In the genomic region with DNA sequence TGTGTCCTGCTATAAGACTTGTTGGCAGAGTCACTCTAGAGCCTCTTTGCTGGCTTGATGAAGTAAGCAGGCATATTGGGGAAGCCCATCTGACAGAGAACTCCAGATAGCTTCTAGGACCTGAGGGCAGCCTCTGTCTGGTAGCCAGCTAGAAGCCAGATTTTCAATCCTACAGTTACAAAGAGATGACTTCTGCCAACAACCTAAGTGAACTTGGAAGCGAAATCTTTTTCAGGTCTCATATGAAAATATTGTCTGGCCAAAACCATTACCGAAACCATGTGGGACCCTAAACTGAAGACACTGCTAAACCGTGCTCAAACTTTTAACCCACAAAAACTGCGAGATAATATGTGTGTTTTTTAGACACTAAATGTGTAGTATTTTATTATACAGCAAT, we compare ENCODE assay signal across 23 cellular contexts.
"Had no signal": no experiment of that assay in that cellular context is flagged by ENCODE, and none has a peak within 500 bp of the region (broad histone marks: within the 10 kb centered on the region; RNA-seq: fewer than 3 reads in every experiment).

No MANE protein-coding gene starts in this region.

- H3K27ac ChIP-seq: left ventricle myocardium inferior, ovary, right atrium auricular region, right lobe of liver, stomach, testis, transverse colon, upper lobe of left lung, vagina had no signal

- H3K4me2 ChIP-seq: smooth muscle cell had no signal

- H3K9me3 ChIP-seq: left ventricle myocardium inferior, mucosa of descending colon, ovary, right atrium auricular region, right lobe of liver, stomach, testis, thyroid gland, transverse colon, upper lobe of left lung, vagina had no signal

- DNase-seq: islet precursor cell; left ventricle myocardium inferior; midbrain; mucosa of descending colon; naive thymus-derived CD4-positive, alpha-beta T cell; ovary; right lobe of liver; stimulated activated CD4-positive, alpha-beta T cell treated with anti-CD3 and anti-CD28 coated beads, Interleukin-1b, Interleukin-23, amount 100 ng/mL, for 48 hours; stimulated activated CD4-positive, alpha-beta T cell treated with anti-CD3 and anti-CD28 coated beads, Interleukin-2, amount 100 ng/mL, for 48 hours; stimulated activated CD4-positive, alpha-beta T cell treated with anti-CD3 and anti-CD28 coated beads, Interleukin-4, amount 100 ng/mL, for 4 hours; stimulated activated CD8-positive, alpha-beta memory T cell treated with anti-CD3 and anti-CD28 coated beads, Interleukin-4, amount 100 ng/mL, for 48 hours; stimulated activated naive CD8-positive, alpha-beta T cell treated with anti-CD3 and anti-CD28 coated beads, Interleukin-15, Interleukin-2, amounts not matched to agents 100 U/mL and 50 U/mL, for 24 hours; stomach; testis; thyroid gland; transverse colon; upper lobe of left lung had no signal

- H3K4me1 ChIP-seq: left ventricle myocardium inferior, right atrium auricular region, right lobe of liver, stomach, testis, transverse colon, upper lobe of left lung, vagina had no signal

- H3K36me3 ChIP-seq: left ventricle myocardium inferior, ovary, right atrium auricular region, right lobe of liver, stomach, thyroid gland, transverse colon, upper lobe of left lung, vagina had no signal

- ATAC-seq: mucosa of descending colon; naive thymus-derived CD4-positive, alpha-beta T cell; natural killer cell treated with Interleukin-12 subunit alpha and Interleukin-12 subunit beta and Interleukin-15 and Interleukin-18, amount 100 ng/mL, for 72 hours; right lobe of liver; stimulated activated memory B cell treated with anti-CD40 and anti-IgM and Interleukin-4, amounts not matched to agents 10 μg/mL and 1 μg/mL and 100 μg/mL, for 72 hours; stimulated activated naive CD8-positive, alpha-beta T cell treated with anti-CD3 and anti-CD28 coated beads, Interleukin-15, Interleukin-2, amounts not matched to agents 100 U/mL and 50 U/mL, for 24 hours had no signal

- H3K4me3 ChIP-seq: left ventricle myocardium inferior, lung, mucosa of descending colon, ovary, right atrium auricular region, right lobe of liver, smooth muscle cell, stomach, testis, thyroid gland, transverse colon, upper lobe of left lung, vagina had no signal

- H3K27me3 ChIP-seq: ovary, right atrium auricular region, right lobe of liver, stomach, testis, thyroid gland, transverse colon, upper lobe of left lung, vagina had no signal
